ENCODE assay signal across 8 cellular contexts in the genomic region with DNA sequence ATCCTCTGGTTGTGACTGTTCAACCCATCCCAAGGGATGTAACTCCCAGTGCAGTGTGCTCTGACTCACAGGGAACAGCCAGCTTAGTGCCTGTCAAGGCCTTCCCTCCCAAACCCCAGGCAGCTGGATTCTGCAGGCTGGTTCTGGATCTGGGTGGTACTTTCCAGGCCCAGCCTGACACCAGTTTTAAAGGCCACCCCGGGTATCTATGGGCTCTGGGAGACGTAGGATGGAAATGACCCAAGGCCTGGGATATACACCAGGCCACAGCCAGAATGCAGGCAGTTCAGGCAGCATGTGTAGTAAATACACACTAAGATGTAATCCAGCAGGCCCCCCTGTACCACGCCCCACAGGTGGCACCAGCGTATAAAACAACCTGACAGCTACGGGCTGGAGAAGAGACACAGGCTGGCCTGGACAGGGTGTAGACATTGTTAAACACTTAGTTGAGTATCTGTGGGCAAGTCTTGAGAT.
DNase-seq lines count a peak whose midpoint lies in the region; ATAC-seq and TF ChIP-seq lines count a peak whose summit lies in the region.

No MANE protein-coding gene starts in this region.

- no peaks in the 10 kb centered on the region for H3K27me3 Mint-ChIP-seq in CD4-positive, CD25-positive, alpha-beta regulatory T cell

- TF ChIP-seq POLR2A in body of pancreas (IDR thresholded peaks at IDR 0.05) = no peak

- intact Hi-C loops in tibial artery (cut with DNase I; ENCODE audit: low total_unique reads) = no loop called here
- intact Hi-C loops in body of pancreas (cut with DNase I) = no loop called here

- peaks cover 6 to 55% (median 23%) of the 10 kb centered on the region in 4 donors for H3K4me1 Mint-ChIP-seq in CD4-positive, CD25-positive, alpha-beta regulatory T cell

- H3K4me3 ChIP-seq in CD4-positive, CD25-positive, alpha-beta regulatory T cell (ENCODE audit: low read depth, low read length) = peak overlapping the region; percentile 80
- H3K4me3 ChIP-seq in tibial artery (peak overlapping the region in 1 of 2 donors; percentile 15), body of pancreas (no peak overlapping the region)

- peak; percentile 47 to 48 for ATAC-seq in CD4-positive, CD25-positive, alpha-beta regulatory T cell (ENCODE audit: low read depth in 2 of 2)
- ATAC-seq in GM21381 (IDR thresholded peaks at IDR 0.05; ENCODE audit: unreplicated experiment) (peak; percentile 33), HG03558 (IDR thresholded peaks at IDR 0.05; ENCODE audit: extremely low read depth, unreplicated experiment) (peak; percentile 22), foreskin keratinocyte (peak; percentile 87), body of pancreas (no peak)

- peak overlapping the region; percentile 92 to 99 (median 93) for H3K27ac Mint-ChIP-seq in CD4-positive, CD25-positive, alpha-beta regulatory T cell

- DNase-seq in CD4-positive, CD25-positive, alpha-beta regulatory T cell = no peak
- peak; percentile 56 for DNase-seq in activated CD8-positive, alpha-beta memory T cell treated with anti-CD3 and anti-CD28 coated beads, Interleukin-2, amount 50 U/mL, for 48 hours
- DNase-seq in foreskin keratinocyte (peak; percentile 58 to 76), tibial artery (peak; percentile 22 to 69), body of pancreas (no peak), HuH-7.5 (ENCODE audit: low spot score) (no peak)

- no peaks in the 10 kb centered on the region for H3K36me3 ChIP-seq in CD4-positive, CD25-positive, alpha-beta regulatory T cell (ENCODE audit: control insufficient read depth, insufficient read depth, low read length)
- no peaks in the 10 kb centered on the region for H3K36me3 ChIP-seq in tibial artery
- H3K36me3 ChIP-seq in body of pancreas (replicated peaks in 1 of 2; ENCODE audit: insufficient read depth in 1 of 2, low read depth in 2 of 2) = no peaks in the 10 kb centered on the region

- 65 to 83% methylated on average over 3 to 5 of the region's 5 CpGs for WGBS in body of pancreas, 2 donors

- TF ChIP-seq CTCF in foreskin keratinocyte (conservative IDR thresholded peaks at IDR 0.05) (no peak), tibial artery (IDR thresholded peaks at IDR 0.05) (no peak), body of pancreas (IDR thresholded peaks at IDR 0.05) (no peak)

- H3K4me3 Mint-ChIP-seq in CD4-positive, CD25-positive, alpha-beta regulatory T cell = peak overlapping the region; percentile 29 to 87 (median 59)

- H3K36me3 Mint-ChIP-seq in CD4-positive, CD25-positive, alpha-beta regulatory T cell = no peaks in the 10 kb centered on the region

- peak overlapping the region; percentile 75 for H3K27ac ChIP-seq in CD4-positive, CD25-positive, alpha-beta regulatory T cell (ENCODE audit: insufficient read depth, low read length, poor library complexity, severe bottlenecking)
- H3K27ac ChIP-seq in foreskin keratinocyte (no peak overlapping the region), tibial artery (peak overlapping the region; percentile 76 to 81), body of pancreas (peak overlapping the region in 1 of 4 donors; percentile 49)

- no peaks in the 10 kb centered on the region for H3K9me3 ChIP-seq in CD4-positive, CD25-positive, alpha-beta regulatory T cell (ENCODE audit: control insufficient read depth in 2 of 2, low read length in 2 of 2)
- H3K9me3 ChIP-seq in tibial artery (no peaks in the 10 kb centered on the region), body of pancreas (no peaks in the 10 kb centered on the region)

- H3K4me1 ChIP-seq in CD4-positive, CD25-positive, alpha-beta regulatory T cell (ENCODE audit: control insufficient read depth, insufficient read depth, low read length, poor library complexity, severe bottlenecking) = peaks cover 24% of the 10 kb centered on the region
- peaks cover 12% of the 10 kb centered on the region for H3K4me1 ChIP-seq in foreskin keratinocyte
- H3K4me1 ChIP-seq in tibial artery = peaks cover 0 to 26% (median 19%) of the 10 kb centered on the region in 4 donors
- no peaks in the 10 kb centered on the region for H3K4me1 ChIP-seq in body of pancreas

- no peaks in the 10 kb centered on the region for H3K27me3 ChIP-seq in CD4-positive, CD25-positive, alpha-beta regulatory T cell (ENCODE audit: control insufficient read depth, insufficient read depth, low read length)
- H3K27me3 ChIP-seq in foreskin keratinocyte (no peaks in the 10 kb centered on the region), tibial artery (no peaks in the 10 kb centered on the region), body of pancreas (no peaks in the 10 kb centered on the region)

- no peaks in the 10 kb centered on the region for H3K9me3 Mint-ChIP-seq in CD4-positive, CD25-positive, alpha-beta regulatory T cell

Comparison
In these comparisons a context has a peak if more than half of its experiments do, and no peak if none do; other contexts are left out.
1. DNase-seq: peak in activated CD8-positive, alpha-beta memory T cell treated with anti-CD3 and anti-CD28 coated beads, Interleukin-2, amount 50 U/mL, for 48 hours (single experiment), foreskin keratinocyte (2 of 2) and tibial artery (2 of 2); none in CD4-positive, CD25-positive, alpha-beta regulatory T cell (0 of 3), body of pancreas (0 of 4) and HuH-7.5 (single experiment).